In genomic region chr17:76866774-76867577, GRCh38 we compare ENCODE assay signal across 10 cellular contexts. TPM values are rescaled to one million over a fixed set of nuclear protein-coding genes. Genes with fewer than 3 reads are reported as not detected.
DNase-seq lines count a peak whose midpoint lies in the region; ATAC-seq and TF ChIP-seq lines count a peak whose summit lies in the region.
"Had no signal": no experiment of that assay in that cellular context is flagged by ENCODE, and none has a peak within 500 bp of the region (broad histone marks: within the 10 kb centered on the region; RNA-seq: fewer than 3 reads in every experiment).

No MANE protein-coding gene starts in this region.

- peak overlapping the region; percentile 51 for H3K4me3 Mint-ChIP-seq in endodermal cell

- H3K27ac ChIP-seq in endodermal cell (ENCODE audit: low read depth, low read length) (no peak overlapping the region), substantia nigra (ENCODE audit: low read depth, low read length, poor library complexity, severe bottlenecking) (no peak overlapping the region)
- H3K27ac ChIP-seq: testis had no signal

- H3K4me1 ChIP-seq in endodermal cell (ENCODE audit: control insufficient read depth, insufficient read depth, low read length): no peaks in the 10 kb centered on the region
- H3K4me1 ChIP-seq: testis had no signal

- intact Hi-C loops in Right ventricle myocardium inferior (cut with DNase I): loop anchor here (2.0 kb wide), 1 partner anchor 380 kb away; no protein-coding TSS in a partner anchor

- H3K4me1 Mint-ChIP-seq in endodermal cell: peaks cover 13% of the 10 kb centered on the region

- H3K36me3 Mint-ChIP-seq in endodermal cell (ENCODE audit: low read depth): no peaks in the 10 kb centered on the region

- no peak for TF ChIP-seq CTCF in endodermal cell (conservative IDR thresholded peaks at IDR 0.05)

- H3K27me3 Mint-ChIP-seq in endodermal cell (ENCODE audit: insufficient read depth): peaks cover 28% of the 10 kb centered on the region

- ATAC-seq in esophagus mucosa (no peak), Right ventricle myocardium inferior (no peak)

- H3K4me3 ChIP-seq in endodermal cell (ENCODE audit: low read length): no peak overlapping the region

- no peak overlapping the region for H3K27ac Mint-ChIP-seq in endodermal cell

- 70 to 73% methylated on average over 5 to 9 of the region's 9 CpGs for WGBS in endodermal cell (ENCODE audit: insufficient coverage in 1 of 2, insufficient read length in 1 of 2), 2 experiments

- H3K9me3 ChIP-seq in endodermal cell (ENCODE audit: control insufficient read depth, low read length): no peaks in the 10 kb centered on the region
- H3K9me3 ChIP-seq: testis had no signal

- H3K27me3 ChIP-seq in endodermal cell (ENCODE audit: control insufficient read depth, insufficient read depth, low read length, poor library complexity, severe bottlenecking): peaks cover 44% of the 10 kb centered on the region

- DNase-seq in ELR (ENCODE audit: low read depth) (peak; percentile 88), NCI-H69 (lab: John Stamatoyannopoulos, UW) (peak; percentile 72), endodermal cell (no peak), non-pigmented ciliary epithelial cell (ENCODE audit: low read depth) (peak; percentile 24), substantia nigra (lab: John Stamatoyannopoulos, UW) (no peak), Right ventricle myocardium inferior (ENCODE audit: missing footprints) (no peak)
- DNase-seq: NCI-H1048; stimulated activated CD4-positive, alpha-beta T cell treated with anti-CD3 and anti-CD28 coated beads, Interleukin-15, amount 100 ng/mL, for 24 hours had no signal

- no peaks in the 10 kb centered on the region for H3K36me3 ChIP-seq in endodermal cell (ENCODE audit: control insufficient read depth, insufficient read depth, low read length)

- peaks cover under 1% of the 10 kb centered on the region for H3K9me3 Mint-ChIP-seq in endodermal cell

- no peak overlapping the region for H3K9ac ChIP-seq in endodermal cell (ENCODE audit: extremely low read depth, low read length, poor library complexity, severe bottlenecking)

RNA-seq across cellular contexts. Expression of gene MGAT5B, which starts 1.2 kb away (rescaled TPM):
- total RNA-seq in endodermal cell (1 to 10 TPM; 2.9 to 3.3 TPM), esophagus mucosa (0.20 TPM), Right ventricle myocardium inferior (not detected)
- 7.2 TPM for polyA plus RNA-seq in endodermal cell (2013, experiment 1 of 2)
- polyA plus RNA-seq in endodermal cell (2013, experiment 2 of 2): 7.2 TPM

Comparison
In these comparisons a context has a peak if more than half of its experiments do, and no peak if none do; other contexts are left out.
1. DNase-seq: peak in ELR (single experiment), NCI-H69 (single experiment) and non-pigmented ciliary epithelial cell (single experiment); none in endodermal cell (single experiment), substantia nigra (0 of 49) and Right ventricle myocardium inferior (single experiment).